1 cellular context compared by ENCODE assay signal in genomic region chr6:83815631-83816030, GRCh38.
TF ChIP-seq lines count a peak whose summit lies in the region.

No MANE protein-coding gene starts in this region.

TF ChIP-seq in HEK293, 187 proteins besides CTCF, POLR2A, EP300 and RAD21 (continued from another document and continues in another):
- peak; percentile 79 for TF ChIP-seq FEZF1 (tag by site-specific recombination; IDR thresholded peaks at IDR 0.05)
- no peak; the same call in 1 of the 2 replicates for TF ChIP-seq PATZ1 (tag by site-specific recombination; IDR thresholded peaks at IDR 0.05)
- no peak for TF ChIP-seq ZNF510 (tag by site-specific recombination; IDR thresholded peaks at IDR 0.05; ENCODE audit: insufficient replicate concordance)
- no peak for TF ChIP-seq ZNF701 (tag by site-specific recombination; IDR thresholded peaks at IDR 0.05)
- peak; percentile 76 for TF ChIP-seq OSR2 (tag by site-specific recombination; IDR thresholded peaks at IDR 0.05)
- no peak for TF ChIP-seq ZNF26 (tag by site-specific recombination; IDR thresholded peaks at IDR 0.05)
- TF ChIP-seq ZNF19 (tag by site-specific recombination; IDR thresholded peaks at IDR 0.05; ENCODE audit: low read depth): no peak
- TF ChIP-seq ZNF112 (tag by site-specific recombination; IDR thresholded peaks at IDR 0.05): no peak
- TF ChIP-seq SALL2 (tag by site-specific recombination; IDR thresholded peaks at IDR 0.05; ENCODE audit: borderline replicate concordance): no peak
- no peak for TF ChIP-seq ZNF133 (tag by site-specific recombination; IDR thresholded peaks at IDR 0.05)
- TF ChIP-seq ZBTB48 (tag by site-specific recombination; IDR thresholded peaks at IDR 0.05): no peak
- TF ChIP-seq ZIC2 (tag by site-specific recombination; IDR thresholded peaks at IDR 0.05): no peak
- TF ChIP-seq HOXD13 (CRISPR knock-in tag; IDR thresholded peaks at IDR 0.05; ENCODE audit: borderline replicate concordance): 0 out of 2 replicates have a peak, but pooled peaks have one; percentile 34
- peak; percentile 64; the same call in 1 of the 2 replicates for TF ChIP-seq ZNF391 (tag by site-specific recombination; IDR thresholded peaks at IDR 0.05; ENCODE audit: borderline replicate concordance, low read depth)
- no peak for TF ChIP-seq ZNF776 (tag by site-specific recombination; IDR thresholded peaks at IDR 0.05; ENCODE audit: borderline replicate concordance)
- peak; percentile 98 for TF ChIP-seq ZNF362 (tag by site-specific recombination; IDR thresholded peaks at IDR 0.05)
- TF ChIP-seq SP3 (tag by site-specific recombination; IDR thresholded peaks at IDR 0.05): peak; percentile 52; the same call in 1 of the 2 replicates
- TF ChIP-seq ZSCAN30 (tag by site-specific recombination; IDR thresholded peaks at IDR 0.05): no peak
- TF ChIP-seq TSHZ1 (tag by site-specific recombination; IDR thresholded peaks at IDR 0.05; ENCODE audit: borderline replicate concordance): peak; percentile 79; the same call in 1 of the 2 replicates
- peak; percentile 52; the same call in 1 of the 2 replicates for TF ChIP-seq ZXDB (tag by site-specific recombination; IDR thresholded peaks at IDR 0.05)
- TF ChIP-seq WT1 (tag by site-specific recombination; IDR thresholded peaks at IDR 0.05): peak; percentile 58
- peak; percentile 30 for TF ChIP-seq ZNF398 (tag by site-specific recombination; IDR thresholded peaks at IDR 0.05)
- peak; percentile 73; the same call in 1 of the 2 replicates for TF ChIP-seq GFI1B (tag by site-specific recombination; IDR thresholded peaks at IDR 0.05)
- no peak for TF ChIP-seq ZNF37A (tag by site-specific recombination; IDR thresholded peaks at IDR 0.05)
- no peak for TF ChIP-seq ZNF473 (tag by site-specific recombination; IDR thresholded peaks at IDR 0.05)
- no peak for TF ChIP-seq ZNF175 (tag by site-specific recombination; IDR thresholded peaks at IDR 0.05)
- peak; percentile 74; the same call in 1 of the 2 replicates for TF ChIP-seq MEIS1 (CRISPR knock-in tag; IDR thresholded peaks at IDR 0.05; ENCODE audit: borderline replicate concordance)
- TF ChIP-seq ZNF449 (tag by site-specific recombination; IDR thresholded peaks at IDR 0.05): no peak
- TF ChIP-seq ZNF549 (tag by site-specific recombination; IDR thresholded peaks at IDR 0.05): no peak
- peak; percentile 53; the same call in 1 of the 2 replicates for TF ChIP-seq ZNF394 (tag by site-specific recombination; IDR thresholded peaks at IDR 0.05; ENCODE audit: borderline replicate concordance)
- no peak for TF ChIP-seq ZBTB6 (tag by site-specific recombination; IDR thresholded peaks at IDR 0.05)
- no peak for TF ChIP-seq ZNF529 (tag by site-specific recombination; IDR thresholded peaks at IDR 0.05; ENCODE audit: insufficient replicate concordance)
- peak; percentile 40; the same call in 1 of the 2 replicates for TF ChIP-seq ZNF626 (tag by site-specific recombination; IDR thresholded peaks at IDR 0.05)
- no peak for TF ChIP-seq ZNF621 (tag by site-specific recombination; IDR thresholded peaks at IDR 0.05)
- no peak for TF ChIP-seq ZNF521 (tag by site-specific recombination; IDR thresholded peaks at IDR 0.05)
- TF ChIP-seq TCF7L2 (IDR thresholded peaks at IDR 0.05; ENCODE audit: borderline replicate concordance, low read depth, low read length): 0 out of 2 replicates have a peak, but pooled peaks have one; percentile 65
- peak; percentile 34; the same call in 1 of the 2 replicates for TF ChIP-seq SCRT2 (tag by site-specific recombination; IDR thresholded peaks at IDR 0.05)
- peak; percentile 82 for TF ChIP-seq HIC1 (tag by site-specific recombination; IDR thresholded peaks at IDR 0.05)
- TF ChIP-seq PRDM1 (tag by site-specific recombination; IDR thresholded peaks at IDR 0.05): 0 out of 2 replicates have a peak, but pooled peaks have one; percentile 12
- no peak for TF ChIP-seq ZNF404 (tag by site-specific recombination; IDR thresholded peaks at IDR 0.05)
- no peak for TF ChIP-seq ZBTB11 (tag by site-specific recombination; conservative IDR thresholded peaks at IDR 0.05; ENCODE audit: low read depth)
